In the genomic region with DNA sequence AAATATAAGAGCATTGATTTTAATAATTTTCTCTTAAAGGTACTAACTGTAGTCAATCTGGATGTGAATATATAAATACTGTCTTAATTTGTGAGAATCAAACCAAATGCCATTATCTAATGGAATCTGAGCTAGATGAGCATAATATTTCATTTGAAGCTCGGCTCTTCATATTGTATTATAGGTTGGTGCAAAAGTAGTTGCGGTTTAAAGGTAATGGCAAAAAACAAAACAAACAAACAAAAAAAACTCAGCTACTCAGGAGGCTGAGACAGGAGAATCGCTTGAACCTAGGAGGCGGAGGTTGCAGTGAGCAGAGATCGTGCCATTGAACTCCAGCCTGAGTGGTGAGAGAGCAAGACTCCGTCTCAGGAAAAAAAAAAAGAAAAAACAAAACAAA, we compare ENCODE assay signal across 5 cellular contexts.
"Had no signal": no experiment of that assay in that cellular context is flagged by ENCODE, and none has a peak within 500 bp of the region (broad histone marks: within the 10 kb centered on the region; RNA-seq: fewer than 3 reads in every experiment).

No MANE protein-coding gene starts in this region.

- DNase-seq: HCEC 1CT had no signal

- FAIRE-seq: H1 had no signal

- H3K4me2 ChIP-seq: GM23338, KMS-11 had no signal

- H3K4me3 ChIP-seq: GM23338 had no signal

- H3K27ac ChIP-seq: HL-60, KMS-11 had no signal

- H3K9ac ChIP-seq: KMS-11 had no signal

- H2AFZ ChIP-seq: GM23338 had no signal
